In the genomic region with DNA sequence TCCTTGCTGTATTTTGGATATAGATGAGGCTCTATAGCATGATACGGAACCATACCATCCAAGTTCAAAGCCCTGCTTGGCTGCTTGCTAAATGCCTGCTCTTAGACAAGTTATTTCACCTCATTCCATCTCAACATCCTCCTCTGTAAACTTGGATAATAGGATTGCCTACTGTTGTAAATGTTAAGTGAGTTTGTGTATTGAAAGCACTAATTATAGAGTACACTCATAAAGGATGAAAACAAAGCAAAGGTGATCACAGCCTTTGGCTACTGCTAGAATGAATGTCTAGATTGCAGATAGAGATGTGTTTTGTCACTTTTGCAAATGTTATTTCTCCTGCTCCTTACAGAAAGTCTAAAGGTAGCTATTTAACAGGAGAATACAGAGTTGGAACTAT, we compare ENCODE assay signal across 16 cellular contexts. TPM values are rescaled to one million over a fixed set of nuclear protein-coding genes. Genes with fewer than 3 reads are reported as not detected.
DNase-seq lines count a peak whose midpoint lies in the region; ATAC-seq and TF ChIP-seq lines count a peak whose summit lies in the region.
"Had no signal": no experiment of that assay in that cellular context is flagged by ENCODE, and none has a peak within 500 bp of the region (broad histone marks: within the 10 kb centered on the region; RNA-seq: fewer than 3 reads in every experiment).

No MANE protein-coding gene starts in this region.

- 0 out of 2 replicates have a peak overlapping the region, but pooled peaks have one; percentile 2 for H2AFZ ChIP-seq in GM23338

- TF ChIP-seq POLR2A in uterus (IDR thresholded peaks at IDR 0.05), result no peak

- H3K27ac Mint-ChIP-seq in GM23338, result no peak overlapping the region
- H3K27ac Mint-ChIP-seq: CD14-positive monocyte; CD4-positive, alpha-beta memory T cell; H9 had no signal

- H3K4me3 ChIP-seq in GM23338 (no peak overlapping the region), uterus (no peak overlapping the region)
- H3K4me3 ChIP-seq: BLaER1 had no signal

- peak in 2 of 3 experiments; percentile 0 to 34 for DNase-seq in NCI-H1417 (lab: John Stamatoyannopoulos, UW)
- no peak for DNase-seq in NCI-H1417 treated with DMSO at 0.1 percent for 48 hours (lab: John Stamatoyannopoulos, UW)
- DNase-seq in GM23338 (ENCODE audit: low spot score), result no peak
- peak; percentile 35 for DNase-seq in NCI-H748 (lab: John Stamatoyannopoulos, UW; ENCODE audit: unreplicated experiment)
- no peak for DNase-seq in uterus
- DNase-seq in NCI-H1048 (lab: John Stamatoyannopoulos, UW), result no peak
- DNase-seq in MV-4-11 (lab: John Stamatoyannopoulos, UW), result no peak
- DNase-seq: 8988T; Calu3; CD4-positive, alpha-beta memory T cell; DMS79 treated with DMSO at 0.1 percent for 48 hours; GF-D8; H9 had no signal

- intact Hi-C loops in uterus (cut with DNase I; ENCODE audit: low total_unique reads), result no loop called here

- no peaks in the 10 kb centered on the region for H3F3A ChIP-seq in GM23338 (replicated peaks; ENCODE audit: low read depth)

- no peak overlapping the region for H3K4me2 ChIP-seq in GM23338
- H3K4me2 ChIP-seq: BLaER1 had no signal

- H3K27me3 Mint-ChIP-seq in GM23338 (ENCODE audit: insufficient read depth, low read depth, poor library complexity), result no peaks in the 10 kb centered on the region

- no peaks in the 10 kb centered on the region for H3K79me2 ChIP-seq in GM23338 (replicated peaks; ENCODE audit: insufficient read depth)

- H4K20me1 ChIP-seq in GM23338 (replicated peaks; ENCODE audit: insufficient read depth), result no peaks in the 10 kb centered on the region
- H4K20me1 ChIP-seq: BLaER1 had no signal

- H3K9me3 Mint-ChIP-seq in GM23338, result no peaks in the 10 kb centered on the region
- H3K9me3 Mint-ChIP-seq: H9 had no signal

- H3K9me3 ChIP-seq in uterus, result no peaks in the 10 kb centered on the region
- H3K9me3 ChIP-seq: BLaER1 had no signal

- H3K27me3 ChIP-seq in GM23338 (ENCODE audit: insufficient read depth), result no peaks in the 10 kb centered on the region
- no peaks in the 10 kb centered on the region for H3K27me3 ChIP-seq in uterus
- H3K27me3 ChIP-seq: BLaER1 had no signal

- ATAC-seq in GM23338, result no peak
- ATAC-seq: HepG2 had no signal

- H3K36me3 Mint-ChIP-seq in GM23338 (ENCODE audit: low read depth), result no peaks in the 10 kb centered on the region
- H3K36me3 Mint-ChIP-seq: CD14-positive monocyte; CD4-positive, alpha-beta memory T cell had no signal

- TF ChIP-seq CTCF in GM23338 (conservative IDR thresholded peaks at IDR 0.05; ENCODE audit: low read depth in 2 of 2) (no peak), uterus (IDR thresholded peaks at IDR 0.05) (no peak)

- H3K4me1 ChIP-seq in GM23338 (ENCODE audit: insufficient read depth) (peaks cover 12% of the 10 kb centered on the region; the same call in 1 of the 2 replicates), uterus (peaks cover 0 to 5% of the 10 kb centered on the region in 2 donors)
- H3K4me1 ChIP-seq: BLaER1 had no signal

- H3K4me1 Mint-ChIP-seq in GM23338, result peaks cover 11% of the 10 kb centered on the region; the same call in 2 of the 3 replicates
- H3K4me1 Mint-ChIP-seq: CD14-positive monocyte, H9 had no signal

- no peak overlapping the region for H3K4me3 Mint-ChIP-seq in GM23338
- H3K4me3 Mint-ChIP-seq: CD14-positive monocyte; CD4-positive, alpha-beta memory T cell; H9 had no signal

- H3K27ac ChIP-seq in GM23338 (ENCODE audit: low read depth) (no peak overlapping the region), uterus (peak overlapping the region; percentile 1 to 17)
- H3K27ac ChIP-seq: BLaER1 had no signal

- H3K9me2 ChIP-seq in GM23338 (ENCODE audit: insufficient read depth), result no peaks in the 10 kb centered on the region

- H3K36me3 ChIP-seq in GM23338 (ENCODE audit: insufficient read depth), result no peaks in the 10 kb centered on the region
- H3K36me3 ChIP-seq in uterus, result no peaks in the 10 kb centered on the region
- H3K36me3 ChIP-seq: BLaER1 had no signal

TF ChIP-seq in GM23338, 12 proteins besides CTCF, POLR2A, EP300 and RAD21 (continues in another document):
- TF ChIP-seq, protein P1, sequence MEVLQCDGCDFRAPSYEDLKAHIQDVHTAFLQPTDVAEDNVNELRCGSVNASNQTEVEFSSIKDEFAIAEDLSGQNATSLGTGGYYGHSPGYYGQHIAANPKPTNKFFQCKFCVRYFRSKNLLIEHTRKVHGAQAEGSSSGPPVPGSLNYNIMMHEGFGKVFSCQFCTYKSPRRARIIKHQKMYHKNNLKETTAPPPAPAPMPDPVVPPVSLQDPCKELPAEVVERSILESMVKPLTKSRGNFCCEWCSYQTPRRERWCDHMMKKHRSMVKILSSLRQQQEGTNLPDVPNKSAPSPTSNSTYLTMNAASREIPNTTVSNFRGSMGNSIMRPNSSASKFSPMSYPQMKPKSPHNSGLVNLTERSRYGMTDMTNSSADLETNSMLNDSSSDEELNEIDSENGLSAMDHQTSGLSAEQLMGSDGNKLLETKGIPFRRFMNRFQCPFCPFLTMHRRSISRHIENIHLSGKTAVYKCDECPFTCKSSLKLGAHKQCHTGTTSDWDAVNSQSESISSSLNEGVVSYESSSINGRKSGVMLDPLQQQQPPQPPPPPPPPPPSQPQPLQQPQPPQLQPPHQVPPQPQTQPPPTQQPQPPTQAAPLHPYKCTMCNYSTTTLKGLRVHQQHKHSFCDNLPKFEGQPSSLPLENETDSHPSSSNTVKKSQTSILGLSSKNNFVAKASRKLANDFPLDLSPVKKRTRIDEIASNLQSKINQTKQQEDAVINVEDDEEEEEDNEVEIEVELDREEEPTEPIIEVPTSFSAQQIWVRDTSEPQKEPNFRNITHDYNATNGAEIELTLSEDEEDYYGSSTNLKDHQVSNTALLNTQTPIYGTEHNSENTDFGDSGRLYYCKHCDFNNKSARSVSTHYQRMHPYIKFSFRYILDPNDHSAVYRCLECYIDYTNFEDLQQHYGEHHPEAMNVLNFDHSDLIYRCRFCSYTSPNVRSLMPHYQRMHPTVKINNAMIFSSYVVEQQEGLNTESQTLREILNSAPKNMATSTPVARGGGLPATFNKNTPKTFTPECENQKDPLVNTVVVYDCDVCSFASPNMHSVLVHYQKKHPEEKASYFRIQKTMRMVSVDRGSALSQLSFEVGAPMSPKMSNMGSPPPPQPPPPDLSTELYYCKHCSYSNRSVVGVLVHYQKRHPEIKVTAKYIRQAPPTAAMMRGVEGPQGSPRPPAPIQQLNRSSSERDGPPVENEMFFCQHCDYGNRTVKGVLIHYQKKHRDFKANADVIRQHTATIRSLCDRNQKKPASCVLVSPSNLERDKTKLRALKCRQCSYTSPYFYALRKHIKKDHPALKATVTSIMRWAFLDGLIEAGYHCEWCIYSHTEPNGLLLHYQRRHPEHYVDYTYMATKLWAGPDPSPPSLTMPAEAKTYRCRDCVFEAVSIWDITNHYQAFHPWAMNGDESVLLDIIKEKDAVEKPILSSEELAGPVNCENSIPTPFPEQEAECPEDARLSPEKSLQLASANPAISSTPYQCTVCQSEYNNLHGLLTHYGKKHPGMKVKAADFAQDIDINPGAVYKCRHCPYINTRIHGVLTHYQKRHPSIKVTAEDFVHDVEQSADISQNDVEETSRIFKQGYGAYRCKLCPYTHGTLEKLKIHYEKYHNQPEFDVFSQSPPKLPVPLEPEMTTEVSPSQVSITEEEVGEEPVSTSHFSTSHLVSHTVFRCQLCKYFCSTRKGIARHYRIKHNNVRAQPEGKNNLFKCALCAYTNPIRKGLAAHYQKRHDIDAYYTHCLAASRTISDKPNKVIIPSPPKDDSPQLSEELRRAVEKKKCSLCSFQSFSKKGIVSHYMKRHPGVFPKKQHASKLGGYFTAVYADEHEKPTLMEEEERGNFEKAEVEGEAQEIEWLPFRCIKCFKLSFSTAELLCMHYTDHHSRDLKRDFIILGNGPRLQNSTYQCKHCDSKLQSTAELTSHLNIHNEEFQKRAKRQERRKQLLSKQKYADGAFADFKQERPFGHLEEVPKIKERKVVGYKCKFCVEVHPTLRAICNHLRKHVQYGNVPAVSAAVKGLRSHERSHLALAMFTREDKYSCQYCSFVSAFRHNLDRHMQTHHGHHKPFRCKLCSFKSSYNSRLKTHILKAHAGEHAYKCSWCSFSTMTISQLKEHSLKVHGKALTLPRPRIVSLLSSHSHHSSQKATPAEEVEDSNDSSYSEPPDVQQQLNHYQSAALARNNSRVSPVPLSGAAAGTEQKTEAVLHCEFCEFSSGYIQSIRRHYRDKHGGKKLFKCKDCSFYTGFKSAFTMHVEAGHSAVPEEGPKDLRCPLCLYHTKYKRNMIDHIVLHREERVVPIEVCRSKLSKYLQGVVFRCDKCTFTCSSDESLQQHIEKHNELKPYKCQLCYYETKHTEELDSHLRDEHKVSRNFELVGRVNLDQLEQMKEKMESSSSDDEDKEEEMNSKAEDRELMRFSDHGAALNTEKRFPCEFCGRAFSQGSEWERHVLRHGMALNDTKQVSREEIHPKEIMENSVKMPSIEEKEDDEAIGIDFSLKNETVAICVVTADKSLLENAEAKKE (CRISPR knock-in tag; IDR thresholded peaks at IDR 0.05), result no peak
- TF ChIP-seq POLR2AphosphoS5 (IDR thresholded peaks at IDR 0.05; ENCODE audit: low read depth), result no peak
- no peak for TF ChIP-seq EZH2phosphoT487 (IDR thresholded peaks at IDR 0.05; ENCODE audit: unreplicated experiment)
- TF ChIP-seq ZNF114 (CRISPR knock-in tag; IDR thresholded peaks at IDR 0.05), result no peak
- no peak for TF ChIP-seq ZNF331 (CRISPR knock-in tag; IDR thresholded peaks at IDR 0.05; ENCODE audit: low read depth)
- no peak for TF ChIP-seq JUNB (IDR thresholded peaks at IDR 0.05; ENCODE audit: unreplicated experiment)
- TF ChIP-seq NANOG (IDR thresholded peaks at IDR 0.05; ENCODE audit: borderline replicate concordance), result no peak
- TF ChIP-seq, protein P2, sequence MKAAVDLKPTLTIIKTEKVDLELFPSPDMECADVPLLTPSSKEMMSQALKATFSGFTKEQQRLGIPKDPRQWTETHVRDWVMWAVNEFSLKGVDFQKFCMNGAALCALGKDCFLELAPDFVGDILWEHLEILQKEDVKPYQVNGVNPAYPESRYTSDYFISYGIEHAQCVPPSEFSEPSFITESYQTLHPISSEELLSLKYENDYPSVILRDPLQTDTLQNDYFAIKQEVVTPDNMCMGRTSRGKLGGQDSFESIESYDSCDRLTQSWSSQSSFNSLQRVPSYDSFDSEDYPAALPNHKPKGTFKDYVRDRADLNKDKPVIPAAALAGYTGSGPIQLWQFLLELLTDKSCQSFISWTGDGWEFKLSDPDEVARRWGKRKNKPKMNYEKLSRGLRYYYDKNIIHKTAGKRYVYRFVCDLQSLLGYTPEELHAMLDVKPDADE (IDR thresholded peaks at IDR 0.05), result no peak
- no peak for TF ChIP-seq EZH2 (IDR thresholded peaks at IDR 0.05; ENCODE audit: low read depth, unreplicated experiment)

RNA-seq across cellular contexts. Expression of a gene that starts 34.3 kb away (rescaled TPM):
- total RNA-seq in GM23338 (2014; rRNA removed; shearing (Covaris generic)), result 2.9 and 5.2 TPM in 2 replicates
- 0.99 and 3.2 TPM in 2 replicates for polyA plus RNA-seq in GM23338 (2016; fragmentation: Nextera tagmentation; extraction: Ambion mirVana)
- 10 to 100 TPM; 36.8 to 65.6 (median 46.0) TPM for total RNA-seq in uterus
- polyA plus RNA-seq: CD4-positive, alpha-beta memory T cell had no signal

Comparison
In these comparisons a context has a peak if more than half of its experiments do, and no peak if none do; other contexts are left out.
1. DNase-seq: peak in NCI-H1417 (2 of 3) and NCI-H748 (single experiment); none in NCI-H1417 treated with DMSO at 0.1 percent for 48 hours (single experiment), GM23338 (single experiment), uterus (0 of 2), NCI-H1048 (single experiment) and MV-4-11 (single experiment).